In the genomic region with DNA sequence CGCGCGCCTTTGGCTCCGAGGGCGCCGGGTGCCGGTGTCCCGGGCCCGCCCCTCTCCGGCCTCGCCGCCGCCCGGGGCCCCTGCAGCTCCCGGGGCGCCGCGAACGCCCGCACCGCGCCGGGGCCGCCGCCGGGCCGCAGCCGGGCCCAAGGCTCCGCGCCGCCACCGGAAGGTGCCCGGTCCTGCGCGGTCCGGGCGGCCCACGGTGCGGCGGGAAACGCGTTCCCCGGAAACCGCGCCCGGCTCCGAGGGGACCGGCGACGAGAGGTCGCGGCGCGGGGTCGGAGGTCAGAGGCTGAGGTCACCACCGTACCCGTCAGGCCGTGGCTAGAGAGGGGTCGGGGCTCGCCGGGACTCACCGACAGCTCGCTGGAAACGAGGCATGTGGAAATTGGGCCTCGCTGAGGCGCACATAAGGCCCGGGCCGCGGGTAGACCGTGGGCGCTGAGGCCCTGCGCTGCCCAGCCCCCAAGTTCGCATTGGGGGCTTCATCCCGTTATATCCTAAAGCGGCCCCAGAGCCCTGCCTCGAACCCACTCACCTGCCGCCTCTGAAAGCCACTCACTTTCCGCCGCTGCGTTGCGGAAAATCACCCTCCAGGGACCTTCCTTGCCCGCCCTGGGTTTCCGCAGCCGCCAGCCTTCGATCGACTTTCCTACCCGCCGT, we compare ENCODE assay signal across 1 cellular context.
TF ChIP-seq lines count a peak whose summit lies in the region.

A gene (minus strand): TSS at position 167 of the 666 bp plus-strand sequence. CDS start 745 bp downstream, outside the sequence.

TF ChIP-seq in HepG2, 621 proteins besides CTCF, POLR2A, EP300 and RAD21 (continued from another document and continues in another):
- TF ChIP-seq, protein P1, sequence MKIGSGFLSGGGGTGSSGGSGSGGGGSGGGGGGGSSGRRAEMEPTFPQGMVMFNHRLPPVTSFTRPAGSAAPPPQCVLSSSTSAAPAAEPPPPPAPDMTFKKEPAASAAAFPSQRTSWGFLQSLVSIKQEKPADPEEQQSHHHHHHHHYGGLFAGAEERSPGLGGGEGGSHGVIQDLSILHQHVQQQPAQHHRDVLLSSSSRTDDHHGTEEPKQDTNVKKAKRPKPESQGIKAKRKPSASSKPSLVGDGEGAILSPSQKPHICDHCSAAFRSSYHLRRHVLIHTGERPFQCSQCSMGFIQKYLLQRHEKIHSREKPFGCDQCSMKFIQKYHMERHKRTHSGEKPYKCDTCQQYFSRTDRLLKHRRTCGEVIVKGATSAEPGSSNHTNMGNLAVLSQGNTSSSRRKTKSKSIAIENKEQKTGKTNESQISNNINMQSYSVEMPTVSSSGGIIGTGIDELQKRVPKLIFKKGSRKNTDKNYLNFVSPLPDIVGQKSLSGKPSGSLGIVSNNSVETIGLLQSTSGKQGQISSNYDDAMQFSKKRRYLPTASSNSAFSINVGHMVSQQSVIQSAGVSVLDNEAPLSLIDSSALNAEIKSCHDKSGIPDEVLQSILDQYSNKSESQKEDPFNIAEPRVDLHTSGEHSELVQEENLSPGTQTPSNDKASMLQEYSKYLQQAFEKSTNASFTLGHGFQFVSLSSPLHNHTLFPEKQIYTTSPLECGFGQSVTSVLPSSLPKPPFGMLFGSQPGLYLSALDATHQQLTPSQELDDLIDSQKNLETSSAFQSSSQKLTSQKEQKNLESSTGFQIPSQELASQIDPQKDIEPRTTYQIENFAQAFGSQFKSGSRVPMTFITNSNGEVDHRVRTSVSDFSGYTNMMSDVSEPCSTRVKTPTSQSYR (CRISPR knock-in tag; IDR thresholded peaks at IDR 0.05; ENCODE audit: borderline replicate concordance): peak; percentile 75; the same call in 1 of the 2 replicates
- TF ChIP-seq MED13 (CRISPR knock-in tag; IDR thresholded peaks at IDR 0.05) (peak; percentile 85; the same call in 1 of the 2 replicates), ZKSCAN8 (CRISPR knock-in tag; IDR thresholded peaks at IDR 0.05; ENCODE audit: borderline replicate concordance) (peak; percentile 79; the same call in 1 of the 2 replicates), ARNTL (CRISPR knock-in tag; IDR thresholded peaks at IDR 0.05) (peak; percentile 61; the same call in 1 of the 2 replicates), RNF2 (conservative IDR thresholded peaks at IDR 0.05; ENCODE audit: low read depth) (0 out of 2 replicates have a peak, but pooled peaks have one; percentile 55), ZSCAN21 (CRISPR knock-in tag; IDR thresholded peaks at IDR 0.05; ENCODE audit: borderline replicate concordance) (peak; percentile 88; the same call in 1 of the 2 replicates), ISL2 (CRISPR knock-in tag; IDR thresholded peaks at IDR 0.05) (peak; percentile 70), ZNF768 (CRISPR knock-in tag; IDR thresholded peaks at IDR 0.05) (peak; percentile 91), ZNF878 (CRISPR knock-in tag; IDR thresholded peaks at IDR 0.05) (no peak), GFI1 (CRISPR knock-in tag; IDR thresholded peaks at IDR 0.05; ENCODE audit: borderline replicate concordance) (peak; percentile 76; the same call in 1 of the 2 replicates), SATB2 (CRISPR knock-in tag; IDR thresholded peaks at IDR 0.05) (no peak), CHCHD3 (CRISPR knock-in tag; IDR thresholded peaks at IDR 0.05) (no peak), MIER3 (CRISPR knock-in tag; IDR thresholded peaks at IDR 0.05; ENCODE audit: borderline replicate concordance) (peak; percentile 92; the same call in 1 of the 2 replicates), NCOA2 (CRISPR knock-in tag; IDR thresholded peaks at IDR 0.05) (peak; percentile 67; the same call in 1 of the 2 replicates), CBFB (CRISPR knock-in tag; IDR thresholded peaks at IDR 0.05) (peak; percentile 98), ISX (CRISPR knock-in tag; conservative IDR thresholded peaks at IDR 0.05) (no peak), ZNF607 (CRISPR knock-in tag; IDR thresholded peaks at IDR 0.05; ENCODE audit: borderline replicate concordance) (peak; percentile 80), EHMT2 (IDR thresholded peaks at IDR 0.05; ENCODE audit: borderline replicate concordance, low read depth, low read length) (no peak), ZFP36L2 (CRISPR knock-in tag; IDR thresholded peaks at IDR 0.05) (no peak), ZNF550 (CRISPR knock-in tag; IDR thresholded peaks at IDR 0.05; ENCODE audit: borderline replicate concordance) (peak; percentile 55; the same call in 1 of the 2 replicates), ZNF382 (CRISPR knock-in tag; IDR thresholded peaks at IDR 0.05; ENCODE audit: borderline replicate concordance) (no peak), ZNF10 (CRISPR knock-in tag; IDR thresholded peaks at IDR 0.05; ENCODE audit: borderline replicate concordance, low read depth) (no peak), ZNF274 (CRISPR knock-in tag; IDR thresholded peaks at IDR 0.05) (peak; percentile 90), NFKBIZ (CRISPR knock-in tag; IDR thresholded peaks at IDR 0.05) (peak; percentile 87; the same call in 1 of the 2 replicates), NFIB (CRISPR knock-in tag; IDR thresholded peaks at IDR 0.05; ENCODE audit: borderline replicate concordance) (no peak), YY1 (IDR thresholded peaks at IDR 0.05; ENCODE audit: insufficient read depth, insufficient replicate concordance, low read depth, low read length) (peak; percentile 89), RBM39 (IDR thresholded peaks at IDR 0.05; ENCODE audit: low read depth, low read length, poor library complexity, severe bottlenecking) (peak; percentile 71), U2AF1 (optimal IDR thresholded peaks at IDR 0.05; ENCODE audit: low read depth, low read length) (no peak), ARNT2 (CRISPR knock-in tag; IDR thresholded peaks at IDR 0.05; ENCODE audit: low read depth) (peak; percentile 85; the same call in 1 of the 2 replicates), GATAD2A (CRISPR knock-in tag; IDR thresholded peaks at IDR 0.05) (peak; percentile 76; the same call in 1 of the 2 replicates), ZKSCAN1 (IDR thresholded peaks at IDR 0.05; ENCODE audit: low read length) (no peak), ZNF33B (CRISPR knock-in tag; IDR thresholded peaks at IDR 0.05) (0 out of 2 replicates have a peak, but pooled peaks have one; percentile 61), BORCS8-MEF2B (CRISPR knock-in tag; IDR thresholded peaks at IDR 0.05) (peak; percentile 86; the same call in 1 of the 2 replicates), NR2F1 (CRISPR knock-in tag; IDR thresholded peaks at IDR 0.05) (peak; percentile 100)
- TF ChIP-seq, protein P2, sequence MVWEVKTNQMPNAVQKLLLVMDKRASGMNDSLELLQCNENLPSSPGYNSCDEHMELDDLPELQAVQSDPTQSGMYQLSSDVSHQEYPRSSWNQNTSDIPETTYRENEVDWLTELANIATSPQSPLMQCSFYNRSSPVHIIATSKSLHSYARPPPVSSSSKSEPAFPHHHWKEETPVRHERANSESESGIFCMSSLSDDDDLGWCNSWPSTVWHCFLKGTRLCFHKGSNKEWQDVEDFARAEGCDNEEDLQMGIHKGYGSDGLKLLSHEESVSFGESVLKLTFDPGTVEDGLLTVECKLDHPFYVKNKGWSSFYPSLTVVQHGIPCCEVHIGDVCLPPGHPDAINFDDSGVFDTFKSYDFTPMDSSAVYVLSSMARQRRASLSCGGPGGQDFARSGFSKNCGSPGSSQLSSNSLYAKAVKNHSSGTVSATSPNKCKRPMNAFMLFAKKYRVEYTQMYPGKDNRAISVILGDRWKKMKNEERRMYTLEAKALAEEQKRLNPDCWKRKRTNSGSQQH (CRISPR knock-in tag; IDR thresholded peaks at IDR 0.05; ENCODE audit: low read depth): peak; percentile 97
- TF ChIP-seq, protein P3, sequence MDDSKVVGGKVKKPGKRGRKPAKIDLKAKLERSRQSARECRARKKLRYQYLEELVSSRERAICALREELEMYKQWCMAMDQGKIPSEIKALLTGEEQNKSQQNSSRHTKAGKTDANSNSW (CRISPR knock-in tag; IDR thresholded peaks at IDR 0.05; ENCODE audit: borderline replicate concordance): 0 out of 2 replicates have a peak, but pooled peaks have one; percentile 36
- TF ChIP-seq, protein P4, sequence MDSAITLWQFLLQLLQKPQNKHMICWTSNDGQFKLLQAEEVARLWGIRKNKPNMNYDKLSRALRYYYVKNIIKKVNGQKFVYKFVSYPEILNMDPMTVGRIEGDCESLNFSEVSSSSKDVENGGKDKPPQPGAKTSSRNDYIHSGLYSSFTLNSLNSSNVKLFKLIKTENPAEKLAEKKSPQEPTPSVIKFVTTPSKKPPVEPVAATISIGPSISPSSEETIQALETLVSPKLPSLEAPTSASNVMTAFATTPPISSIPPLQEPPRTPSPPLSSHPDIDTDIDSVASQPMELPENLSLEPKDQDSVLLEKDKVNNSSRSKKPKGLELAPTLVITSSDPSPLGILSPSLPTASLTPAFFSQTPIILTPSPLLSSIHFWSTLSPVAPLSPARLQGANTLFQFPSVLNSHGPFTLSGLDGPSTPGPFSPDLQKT (CRISPR knock-in tag; IDR thresholded peaks at IDR 0.05; ENCODE audit: borderline replicate concordance): no peak
- TF ChIP-seq, protein P5, sequence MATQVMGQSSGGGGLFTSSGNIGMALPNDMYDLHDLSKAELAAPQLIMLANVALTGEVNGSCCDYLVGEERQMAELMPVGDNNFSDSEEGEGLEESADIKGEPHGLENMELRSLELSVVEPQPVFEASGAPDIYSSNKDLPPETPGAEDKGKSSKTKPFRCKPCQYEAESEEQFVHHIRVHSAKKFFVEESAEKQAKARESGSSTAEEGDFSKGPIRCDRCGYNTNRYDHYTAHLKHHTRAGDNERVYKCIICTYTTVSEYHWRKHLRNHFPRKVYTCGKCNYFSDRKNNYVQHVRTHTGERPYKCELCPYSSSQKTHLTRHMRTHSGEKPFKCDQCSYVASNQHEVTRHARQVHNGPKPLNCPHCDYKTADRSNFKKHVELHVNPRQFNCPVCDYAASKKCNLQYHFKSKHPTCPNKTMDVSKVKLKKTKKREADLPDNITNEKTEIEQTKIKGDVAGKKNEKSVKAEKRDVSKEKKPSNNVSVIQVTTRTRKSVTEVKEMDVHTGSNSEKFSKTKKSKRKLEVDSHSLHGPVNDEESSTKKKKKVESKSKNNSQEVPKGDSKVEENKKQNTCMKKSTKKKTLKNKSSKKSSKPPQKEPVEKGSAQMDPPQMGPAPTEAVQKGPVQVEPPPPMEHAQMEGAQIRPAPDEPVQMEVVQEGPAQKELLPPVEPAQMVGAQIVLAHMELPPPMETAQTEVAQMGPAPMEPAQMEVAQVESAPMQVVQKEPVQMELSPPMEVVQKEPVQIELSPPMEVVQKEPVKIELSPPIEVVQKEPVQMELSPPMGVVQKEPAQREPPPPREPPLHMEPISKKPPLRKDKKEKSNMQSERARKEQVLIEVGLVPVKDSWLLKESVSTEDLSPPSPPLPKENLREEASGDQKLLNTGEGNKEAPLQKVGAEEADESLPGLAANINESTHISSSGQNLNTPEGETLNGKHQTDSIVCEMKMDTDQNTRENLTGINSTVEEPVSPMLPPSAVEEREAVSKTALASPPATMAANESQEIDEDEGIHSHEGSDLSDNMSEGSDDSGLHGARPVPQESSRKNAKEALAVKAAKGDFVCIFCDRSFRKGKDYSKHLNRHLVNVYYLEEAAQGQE (IDR thresholded peaks at IDR 0.05; ENCODE audit: borderline replicate concordance in 1 of 2, low read depth in 1 of 2, low read length in 2 of 2): peak in 1 of 2 experiments; percentile 32; a peak in 1 of 4 replicates
- TF ChIP-seq, protein P6, sequence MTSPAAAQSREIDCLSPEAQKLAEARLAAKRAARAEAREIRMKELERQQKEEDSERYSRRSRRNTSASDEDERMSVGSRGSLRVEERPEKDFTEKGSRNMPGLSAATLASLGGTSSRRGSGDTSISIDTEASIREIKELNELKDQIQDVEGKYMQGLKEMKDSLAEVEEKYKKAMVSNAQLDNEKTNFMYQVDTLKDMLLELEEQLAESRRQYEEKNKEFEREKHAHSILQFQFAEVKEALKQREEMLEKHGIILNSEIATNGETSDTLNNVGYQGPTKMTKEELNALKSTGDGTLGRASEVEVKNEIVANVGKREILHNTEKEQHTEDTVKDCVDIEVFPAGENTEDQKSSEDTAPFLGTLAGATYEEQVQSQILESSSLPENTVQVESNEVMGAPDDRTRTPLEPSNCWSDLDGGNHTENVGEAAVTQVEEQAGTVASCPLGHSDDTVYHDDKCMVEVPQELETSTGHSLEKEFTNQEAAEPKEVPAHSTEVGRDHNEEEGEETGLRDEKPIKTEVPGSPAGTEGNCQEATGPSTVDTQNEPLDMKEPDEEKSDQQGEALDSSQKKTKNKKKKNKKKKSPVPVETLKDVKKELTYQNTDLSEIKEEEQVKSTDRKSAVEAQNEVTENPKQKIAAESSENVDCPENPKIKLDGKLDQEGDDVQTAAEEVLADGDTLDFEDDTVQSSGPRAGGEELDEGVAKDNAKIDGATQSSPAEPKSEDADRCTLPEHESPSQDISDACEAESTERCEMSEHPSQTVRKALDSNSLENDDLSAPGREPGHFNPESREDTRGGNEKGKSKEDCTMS (CRISPR knock-in tag; conservative IDR thresholded peaks at IDR 0.05): peak; percentile 57; the same call in 1 of the 2 replicates
- TF ChIP-seq, protein P7, sequence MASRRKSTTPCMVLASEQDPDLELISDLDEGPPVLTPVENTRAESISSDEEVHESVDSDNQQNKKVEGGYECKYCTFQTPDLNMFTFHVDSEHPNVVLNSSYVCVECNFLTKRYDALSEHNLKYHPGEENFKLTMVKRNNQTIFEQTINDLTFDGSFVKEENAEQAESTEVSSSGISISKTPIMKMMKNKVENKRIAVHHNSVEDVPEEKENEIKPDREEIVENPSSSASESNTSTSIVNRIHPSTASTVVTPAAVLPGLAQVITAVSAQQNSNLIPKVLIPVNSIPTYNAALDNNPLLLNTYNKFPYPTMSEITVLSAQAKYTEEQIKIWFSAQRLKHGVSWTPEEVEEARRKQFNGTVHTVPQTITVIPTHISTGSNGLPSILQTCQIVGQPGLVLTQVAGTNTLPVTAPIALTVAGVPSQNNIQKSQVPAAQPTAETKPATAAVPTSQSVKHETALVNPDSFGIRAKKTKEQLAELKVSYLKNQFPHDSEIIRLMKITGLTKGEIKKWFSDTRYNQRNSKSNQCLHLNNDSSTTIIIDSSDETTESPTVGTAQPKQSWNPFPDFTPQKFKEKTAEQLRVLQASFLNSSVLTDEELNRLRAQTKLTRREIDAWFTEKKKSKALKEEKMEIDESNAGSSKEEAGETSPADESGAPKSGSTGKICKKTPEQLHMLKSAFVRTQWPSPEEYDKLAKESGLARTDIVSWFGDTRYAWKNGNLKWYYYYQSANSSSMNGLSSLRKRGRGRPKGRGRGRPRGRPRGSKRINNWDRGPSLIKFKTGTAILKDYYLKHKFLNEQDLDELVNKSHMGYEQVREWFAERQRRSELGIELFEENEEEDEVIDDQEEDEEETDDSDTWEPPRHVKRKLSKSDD (CRISPR knock-in tag; IDR thresholded peaks at IDR 0.05; ENCODE audit: low read depth): peak; percentile 97
- TF ChIP-seq, protein P8, sequence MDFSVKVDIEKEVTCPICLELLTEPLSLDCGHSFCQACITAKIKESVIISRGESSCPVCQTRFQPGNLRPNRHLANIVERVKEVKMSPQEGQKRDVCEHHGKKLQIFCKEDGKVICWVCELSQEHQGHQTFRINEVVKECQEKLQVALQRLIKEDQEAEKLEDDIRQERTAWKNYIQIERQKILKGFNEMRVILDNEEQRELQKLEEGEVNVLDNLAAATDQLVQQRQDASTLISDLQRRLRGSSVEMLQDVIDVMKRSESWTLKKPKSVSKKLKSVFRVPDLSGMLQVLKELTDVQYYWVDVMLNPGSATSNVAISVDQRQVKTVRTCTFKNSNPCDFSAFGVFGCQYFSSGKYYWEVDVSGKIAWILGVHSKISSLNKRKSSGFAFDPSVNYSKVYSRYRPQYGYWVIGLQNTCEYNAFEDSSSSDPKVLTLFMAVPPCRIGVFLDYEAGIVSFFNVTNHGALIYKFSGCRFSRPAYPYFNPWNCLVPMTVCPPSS (IDR thresholded peaks at IDR 0.05): no peak
